Comparison of ENCODE assay signal across 27 cellular contexts in genomic region chr21:35197191-35197590, GRCh38.
DNase-seq lines count a peak whose midpoint lies in the region; ATAC-seq and TF ChIP-seq lines count a peak whose summit lies in the region.
"Had no signal": no experiment of that assay in that cellular context is flagged by ENCODE, and none has a peak within 500 bp of the region (broad histone marks: within the 10 kb centered on the region; RNA-seq: fewer than 3 reads in every experiment).

No MANE protein-coding gene starts in this region.

- H3K27me3 ChIP-seq in osteoblast (ENCODE audit: insufficient read depth, low read length) = no peaks in the 10 kb centered on the region
- H3K27me3 ChIP-seq: neural progenitor cell had no signal

- no peaks in the 10 kb centered on the region for H3K36me3 ChIP-seq in osteoblast (ENCODE audit: insufficient read depth, low read length)
- H3K36me3 ChIP-seq: lower lobe of right lung, neural progenitor cell had no signal

- H2AFZ ChIP-seq in osteoblast (ENCODE audit: low read length) = no peak overlapping the region
- H2AFZ ChIP-seq: neural progenitor cell had no signal

- peaks cover 15% of the 10 kb centered on the region for H3K4me1 ChIP-seq in osteoblast (ENCODE audit: insufficient read depth, low read length)
- H3K4me1 ChIP-seq: lower lobe of right lung, neural progenitor cell had no signal

- intact Hi-C loops in activated CD4-positive, alpha-beta T cell treated with anti-CD3 and anti-CD28 coated beads for 36 hours (cut with DNase I, micrococcal nuclease) = no loop called here

- no peak overlapping the region for H3K4me3 ChIP-seq in astrocyte of the spinal cord (ENCODE audit: low read depth, low read length)
- H3K4me3 ChIP-seq in osteoblast (ENCODE audit: insufficient read depth, low read length) = no peak overlapping the region
- H3K4me3 ChIP-seq: lower lobe of right lung, neural progenitor cell had no signal

- H3K4me3 Mint-ChIP-seq in activated CD4-positive, alpha-beta T cell treated with anti-CD3 and anti-CD28 coated beads for 36 hours = no peak overlapping the region
- no peak overlapping the region for H3K4me3 Mint-ChIP-seq in osteocyte (ENCODE audit: unreplicated experiment)
- H3K4me3 Mint-ChIP-seq: CD4-positive, alpha-beta memory T cell; endodermal cell; neural progenitor cell; WTC11 had no signal

- H3K9me3 ChIP-seq in osteoblast (ENCODE audit: low read depth, low read length) = no peaks in the 10 kb centered on the region
- H3K9me3 ChIP-seq: lower lobe of right lung had no signal

- no peaks in the 10 kb centered on the region for H3K36me3 Mint-ChIP-seq in activated CD4-positive, alpha-beta T cell treated with anti-CD3 and anti-CD28 coated beads for 36 hours (ENCODE audit: low read depth)
- H3K36me3 Mint-ChIP-seq in osteocyte (ENCODE audit: unreplicated experiment) = peaks cover 3% of the 10 kb centered on the region
- H3K36me3 Mint-ChIP-seq: CD4-positive, alpha-beta memory T cell; neural progenitor cell; WTC11 had no signal

- no peak overlapping the region for H3K4me2 ChIP-seq in osteoblast (ENCODE audit: insufficient read depth, low read length)
- H3K4me2 ChIP-seq: neural progenitor cell had no signal

- no peak for TF ChIP-seq CTCF in astrocyte of the spinal cord (IDR thresholded peaks at IDR 0.05; ENCODE audit: low read depth, low read length)
- no peak for TF ChIP-seq CTCF in osteoblast (IDR thresholded peaks at IDR 0.05; ENCODE audit: extremely low read depth, low read depth, low read length)
- no peak for TF ChIP-seq CTCF in osteocyte (IDR thresholded peaks at IDR 0.05)
- TF ChIP-seq CTCF in GM20000 (IDR thresholded peaks at IDR 0.05; ENCODE audit: extremely low read depth, missing control alignments) = no peak

- POLR2A ChIA-PET in activated CD4-positive, alpha-beta T cell treated with anti-CD3 and anti-CD28 coated beads for 36 hours (lab: Charles Lee) = no interaction called here

- H4K20me1 ChIP-seq in osteoblast (ENCODE audit: insufficient read depth, low read length) = no peaks in the 10 kb centered on the region

- no peak for DNase-seq in activated CD4-positive, alpha-beta T cell treated with anti-CD3 and anti-CD28 coated beads for 36 hours
- no peak for DNase-seq in activated CD4-positive, alpha-beta T cell treated with anti-CD3 and anti-CD28 coated beads, Interleukin-2, amount 50 U/mL, for 4 hours
- DNase-seq in LHCN-M2 (ENCODE audit: low read depth) (peak; percentile 51), astrocyte of the spinal cord (ENCODE audit: low read depth, low spot score) (peak; percentile 42), osteoblast (ENCODE audit: insufficient read length, low spot score, missing footprints) (no peak), osteocyte (ENCODE audit: extremely low spot score, unreplicated experiment) (no peak), GM20000 (ENCODE audit: low spot score) (no peak)
- DNase-seq: activated CD4-positive, alpha-beta T cell treated with anti-CD3 and anti-CD28 coated beads, Interleukin-2, amount 50 U/mL, for 48 hours; activated CD8-positive, alpha-beta memory T cell treated with anti-CD3 and anti-CD28 coated beads, Interleukin-2, amount 50 U/mL, for 4 hours; activated gamma-delta T cell; AML-193; CD4-positive, alpha-beta memory T cell; cortex of kidney; endodermal cell; GOT3; kidney; lower lobe of right lung; NCI-H1105; NCI-H2029; NCI-H226; T-helper 9 cell had no signal

- in situ Hi-C loops in astrocyte of the spinal cord (cut with HindIII; ENCODE audit: low sequenced_read_pairs) = no loop called here

- peaks cover 14% of the 10 kb centered on the region for H3K9me3 Mint-ChIP-seq in activated CD4-positive, alpha-beta T cell treated with anti-CD3 and anti-CD28 coated beads for 36 hours (ENCODE audit: low read depth)
- peaks cover 12% of the 10 kb centered on the region for H3K9me3 Mint-ChIP-seq in osteocyte (ENCODE audit: unreplicated experiment)
- H3K9me3 Mint-ChIP-seq: endodermal cell had no signal

- H3K27ac ChIP-seq in osteoblast (ENCODE audit: low read depth, low read length) = peak overlapping the region; percentile 84
- H3K27ac ChIP-seq: 22Rv1, HL-60, lower lobe of right lung, neural progenitor cell had no signal

- H3K27me3 Mint-ChIP-seq in activated CD4-positive, alpha-beta T cell treated with anti-CD3 and anti-CD28 coated beads for 36 hours = peaks cover 3% of the 10 kb centered on the region
- no peaks in the 10 kb centered on the region for H3K27me3 Mint-ChIP-seq in osteocyte (ENCODE audit: unreplicated experiment)

- no peak overlapping the region for H3K27ac Mint-ChIP-seq in activated CD4-positive, alpha-beta T cell treated with anti-CD3 and anti-CD28 coated beads for 36 hours
- H3K27ac Mint-ChIP-seq in osteocyte (ENCODE audit: unreplicated experiment) = no peak overlapping the region
- H3K27ac Mint-ChIP-seq: CD4-positive, alpha-beta memory T cell; endodermal cell; neural progenitor cell; WTC11 had no signal

- H3K4me1 Mint-ChIP-seq in activated CD4-positive, alpha-beta T cell treated with anti-CD3 and anti-CD28 coated beads for 36 hours = peaks cover 31% of the 10 kb centered on the region
- H3K4me1 Mint-ChIP-seq in osteocyte (ENCODE audit: unreplicated experiment) = peaks cover 24% of the 10 kb centered on the region
- H3K4me1 Mint-ChIP-seq: CD4-positive, alpha-beta memory T cell; endodermal cell; neural progenitor cell; WTC11 had no signal

- CTCF ChIA-PET in activated CD4-positive, alpha-beta T cell treated with anti-CD3 and anti-CD28 coated beads for 36 hours (lab: Charles Lee) = interaction anchor here (1.0 to 1.4 kb wide), 3 partner anchors 11 to 19 kb away, joined by 3 to 4 read pairs (median 4); no protein-coding TSS in a partner anchor

- no peaks in the 10 kb centered on the region for H3K79me2 ChIP-seq in osteoblast (ENCODE audit: insufficient read depth, low read length)

- peak; percentile 72 for ATAC-seq in activated CD4-positive, alpha-beta T cell treated with anti-CD3 and anti-CD28 coated beads for 36 hours
- no peak for ATAC-seq in HG02970 (IDR thresholded peaks at IDR 0.05; ENCODE audit: low FRiP score, unreplicated experiment)
- ATAC-seq: HepG2, lower lobe of right lung, WTC11 had no signal

Comparison
In these comparisons a context has a peak if more than half of its experiments do, and no peak if none do; other contexts are left out.
1. DNase-seq: peak in LHCN-M2 (single experiment) and astrocyte of the spinal cord (single experiment); none in activated CD4-positive, alpha-beta T cell treated with anti-CD3 and anti-CD28 coated beads for 36 hours (single experiment), activated CD4-positive, alpha-beta T cell treated with anti-CD3 and anti-CD28 coated beads, Interleukin-2, amount 50 U/mL, for 4 hours (0 of 2), osteoblast (single experiment), osteocyte (single experiment) and GM20000 (single experiment).